Comparison of ENCODE assay signal across 20 cellular contexts in genomic region chr7:51274001-51274400, GRCh38. TPM values are rescaled to one million over a fixed set of nuclear protein-coding genes. Genes with fewer than 3 reads are reported as not detected.
"Had no signal": no experiment of that assay in that cellular context is flagged by ENCODE, and none has a peak within 500 bp of the region (broad histone marks: within the 10 kb centered on the region; RNA-seq: fewer than 3 reads in every experiment).

No MANE protein-coding gene starts in this region.

- H3K36me3 ChIP-seq: brain microvascular endothelial cell, gastrocnemius medialis, spleen had no signal

- H3K27ac ChIP-seq: brain microvascular endothelial cell, spleen had no signal

- H3K36me3 Mint-ChIP-seq: activated naive CD4-positive, alpha-beta T cell treated with anti-CD3 and anti-CD28 coated beads, Interleukin-2, amount 10 ng/mL, durations not matched to agents 7 days and 5 days; naive thymus-derived CD4-positive, alpha-beta T cell; T-cell had no signal

- H3K4me1 ChIP-seq: spleen had no signal

- H3K27me3 Mint-ChIP-seq: activated naive CD4-positive, alpha-beta T cell treated with anti-CD3 and anti-CD28 coated beads, Interleukin-2, amount 10 ng/mL, durations not matched to agents 7 days and 5 days had no signal

- H3K27ac Mint-ChIP-seq: activated naive CD4-positive, alpha-beta T cell treated with anti-CD3 and anti-CD28 coated beads, Interleukin-2, amount 10 ng/mL, durations not matched to agents 7 days and 5 days; activated naive CD8-positive, alpha-beta T cell treated with anti-CD3 and anti-CD28 coated beads, Interleukin-2, amount 50 U/mL, for 24 hours; naive thymus-derived CD4-positive, alpha-beta T cell; T-cell had no signal

- ATAC-seq: activated naive CD8-positive, alpha-beta T cell treated with anti-CD3 and anti-CD28 coated beads, Interleukin-2, amount 50 U/mL, for 24 hours; activated T-cell treated with anti-CD3 and anti-CD28 coated beads, Interleukin-2, amount 50 U/mL, for 4 hours; gastrocnemius medialis; naive thymus-derived CD4-positive, alpha-beta T cell; SK-N-SH treated with all-trans-retinoic acid at 6 μM for 48 hours; T-cell had no signal

- FAIRE-seq: kidney had no signal

- DNase-seq: activated CD4-positive, alpha-beta T cell treated with anti-CD3 and anti-CD28 coated beads, Interleukin-2, amount 50 U/mL, for 1 hour; activated CD4-positive, CD25-positive, alpha-beta regulatory T cell treated with anti-CD3 and anti-CD28 coated beads, Interleukin-2, amount 50 U/mL, for 72 hours; activated CD8-positive, alpha-beta memory T cell treated with anti-CD3 and anti-CD28 coated beads, Interleukin-2, amount 50 U/mL, for 4 hours; activated naive CD4-positive, alpha-beta T cell treated with anti-CD3 and anti-CD28 coated beads, Interleukin-2, amount 10 ng/mL, durations not matched to agents 7 days and 5 days; activated naive CD8-positive, alpha-beta T cell treated with anti-CD3 and anti-CD28 coated beads, Interleukin-2, amount 50 U/mL, for 24 hours; activated T-cell treated with anti-CD3 and anti-CD28 coated beads, Interleukin-2, amount 50 U/mL, for 4 hours; aorta; brain microvascular endothelial cell; cortex of kidney; effector CD4-positive, alpha-beta T cell; gastrocnemius medialis; kidney; mesendoderm; naive thymus-derived CD4-positive, alpha-beta T cell; spleen; stimulated activated CD4-positive, alpha-beta T cell treated with anti-CD3 and anti-CD28 coated beads, Interleukin-4, amount 100 ng/mL, for 4 hours; stimulated activated naive CD4-positive, alpha-beta T cell; T-cell; T1000 had no signal

- H3K27me3 ChIP-seq: brain microvascular endothelial cell, gastrocnemius medialis, spleen had no signal

- H3K9me3 Mint-ChIP-seq: activated naive CD4-positive, alpha-beta T cell treated with anti-CD3 and anti-CD28 coated beads, Interleukin-2, amount 10 ng/mL, durations not matched to agents 7 days and 5 days; activated naive CD8-positive, alpha-beta T cell treated with anti-CD3 and anti-CD28 coated beads, Interleukin-2, amount 50 U/mL, for 24 hours; activated T-cell treated with anti-CD3 and anti-CD28 coated beads, Interleukin-2, amount 50 U/mL, for 4 hours; T-cell had no signal

- H3K9me3 ChIP-seq: gastrocnemius medialis, spleen had no signal

- H3K4me3 ChIP-seq: gastrocnemius medialis, spleen had no signal

- H3K4me3 Mint-ChIP-seq: activated naive CD4-positive, alpha-beta T cell treated with anti-CD3 and anti-CD28 coated beads, Interleukin-2, amount 10 ng/mL, durations not matched to agents 7 days and 5 days; activated naive CD8-positive, alpha-beta T cell treated with anti-CD3 and anti-CD28 coated beads, Interleukin-2, amount 50 U/mL, for 24 hours; activated T-cell treated with anti-CD3 and anti-CD28 coated beads, Interleukin-2, amount 50 U/mL, for 4 hours; naive thymus-derived CD4-positive, alpha-beta T cell; T-cell had no signal

- H3K4me1 Mint-ChIP-seq: activated naive CD4-positive, alpha-beta T cell treated with anti-CD3 and anti-CD28 coated beads, Interleukin-2, amount 10 ng/mL, durations not matched to agents 7 days and 5 days; activated naive CD8-positive, alpha-beta T cell treated with anti-CD3 and anti-CD28 coated beads, Interleukin-2, amount 50 U/mL, for 24 hours; naive thymus-derived CD4-positive, alpha-beta T cell; T-cell had no signal

RNA-seq across cellular contexts. Expression of gene COBL, which starts 42.6 kb away (rescaled TPM):
- polyA plus RNA-seq: naive thymus-derived CD4-positive, alpha-beta T cell had no signal
